ENCODE assay signal across 26 cellular contexts in the genomic region with DNA sequence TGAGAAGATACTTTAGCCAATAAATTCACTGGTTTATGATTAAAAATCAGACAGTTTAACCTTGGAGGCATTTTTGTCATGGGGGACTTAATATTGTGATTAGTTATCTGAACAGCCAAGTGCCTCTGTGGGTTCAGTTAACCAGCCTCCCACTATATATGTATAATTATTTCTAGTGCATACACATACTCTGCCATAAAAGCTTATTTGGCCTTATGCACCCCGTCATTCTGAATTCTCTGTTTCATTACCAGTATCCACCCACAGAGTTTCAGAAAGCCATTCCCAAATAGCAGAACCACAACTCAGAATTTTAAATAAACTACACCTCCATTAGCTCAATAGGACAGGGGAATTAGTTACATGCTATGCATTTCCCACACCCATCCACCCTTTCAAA.
"Had no signal": no experiment of that assay in that cellular context is flagged by ENCODE, and none has a peak within 500 bp of the region (broad histone marks: within the 10 kb centered on the region; RNA-seq: fewer than 3 reads in every experiment).

No MANE protein-coding gene starts in this region.

- H3K4me3 ChIP-seq: adrenal gland, coronary artery, MG63 had no signal

- H3K9me3 Mint-ChIP-seq: activated B cell treated with CpG ODN at 0.5 μM for 24 hours; activated CD4-positive, alpha-beta memory T cell treated with anti-CD3 and anti-CD28 coated beads for 36 hours; activated CD4-positive, alpha-beta T cell treated with anti-CD3 and anti-CD28 coated beads, Interleukin-2, amount 10 ng/mL, durations not matched to agents 7 days and 5 days; activated naive CD8-positive, alpha-beta T cell treated with anti-CD3 and anti-CD28 coated beads, Interleukin-2, amount 10 ng/mL, durations not matched to agents 7 days and 5 days had no signal

- H3K27me3 ChIP-seq: adrenal gland, MG63 had no signal

- DNase-seq: activated B cell treated with CpG ODN at 0.5 μM for 24 hours; activated CD4-positive, alpha-beta memory T cell treated with anti-CD3 and anti-CD28 coated beads for 36 hours; activated CD4-positive, alpha-beta T cell treated with anti-CD3 and anti-CD28 coated beads for 1 hour; activated CD4-positive, alpha-beta T cell treated with anti-CD3 and anti-CD28 coated beads, Interleukin-2, amount 10 ng/mL, durations not matched to agents 7 days and 5 days; activated CD8-positive, alpha-beta memory T cell treated with anti-CD3 and anti-CD28 coated beads for 24 hours; activated naive CD4-positive, alpha-beta T cell treated with anti-CD3 and anti-CD28 coated beads, Interleukin-2, amount 50 U/mL, for 16 hours; activated naive CD8-positive, alpha-beta T cell treated with anti-CD3 and anti-CD28 coated beads, Interleukin-2, amount 10 ng/mL, durations not matched to agents 7 days and 5 days; activated T-cell treated with anti-CD3 and anti-CD28 coated beads, Interleukin-2, amount 50 U/mL, for 48 hours; adrenal gland; anterior cingulate cortex; cerebellar nuclear complex; MG63; MV-4-11; NCI-H1092 treated with DMSO at 0.1 percent for 48 hours; NCI-H1417 treated with DMSO at 0.1 percent for 48 hours; NCI-H1694; NCI-H2029 treated with DMSO at 0.1 percent for 48 hours; NCI-H345; NCI-H510A; NCI-H526 treated with DMSO at 0.1 percent for 48 hours; NCI-H82; NK-92 treated with Interleukin-12 subunit alpha and Interleukin-12 subunit beta, amount 100 ng/mL, for 24 hours; SHP77 treated with DMSO at 0.1 percent for 48 hours; T-helper 17 cell; T-helper 9 cell had no signal

- H3K4me3 Mint-ChIP-seq: activated B cell treated with CpG ODN at 0.5 μM for 24 hours; activated CD4-positive, alpha-beta memory T cell treated with anti-CD3 and anti-CD28 coated beads for 36 hours; activated CD4-positive, alpha-beta T cell treated with anti-CD3 and anti-CD28 coated beads, Interleukin-2, amount 10 ng/mL, durations not matched to agents 7 days and 5 days; activated naive CD8-positive, alpha-beta T cell treated with anti-CD3 and anti-CD28 coated beads, Interleukin-2, amount 10 ng/mL, durations not matched to agents 7 days and 5 days; T-helper 17 cell had no signal

- H3K27me3 Mint-ChIP-seq: activated B cell treated with CpG ODN at 0.5 μM for 24 hours; activated CD4-positive, alpha-beta memory T cell treated with anti-CD3 and anti-CD28 coated beads for 36 hours; activated CD4-positive, alpha-beta T cell treated with anti-CD3 and anti-CD28 coated beads, Interleukin-2, amount 10 ng/mL, durations not matched to agents 7 days and 5 days; activated naive CD8-positive, alpha-beta T cell treated with anti-CD3 and anti-CD28 coated beads, Interleukin-2, amount 10 ng/mL, durations not matched to agents 7 days and 5 days; T-helper 17 cell had no signal

- H3K27ac ChIP-seq: adrenal gland, coronary artery had no signal

- H3K9me3 ChIP-seq: adrenal gland, MG63 had no signal

- H3K27ac Mint-ChIP-seq: activated B cell treated with CpG ODN at 0.5 μM for 24 hours; activated CD4-positive, alpha-beta memory T cell treated with anti-CD3 and anti-CD28 coated beads for 36 hours; activated CD4-positive, alpha-beta T cell treated with anti-CD3 and anti-CD28 coated beads, Interleukin-2, amount 10 ng/mL, durations not matched to agents 7 days and 5 days; activated naive CD8-positive, alpha-beta T cell treated with anti-CD3 and anti-CD28 coated beads, Interleukin-2, amount 10 ng/mL, durations not matched to agents 7 days and 5 days; T-helper 17 cell had no signal

- ATAC-seq: T-helper 17 cell had no signal
